Comparison of ENCODE assay signal across 11 cellular contexts in the genomic region with DNA sequence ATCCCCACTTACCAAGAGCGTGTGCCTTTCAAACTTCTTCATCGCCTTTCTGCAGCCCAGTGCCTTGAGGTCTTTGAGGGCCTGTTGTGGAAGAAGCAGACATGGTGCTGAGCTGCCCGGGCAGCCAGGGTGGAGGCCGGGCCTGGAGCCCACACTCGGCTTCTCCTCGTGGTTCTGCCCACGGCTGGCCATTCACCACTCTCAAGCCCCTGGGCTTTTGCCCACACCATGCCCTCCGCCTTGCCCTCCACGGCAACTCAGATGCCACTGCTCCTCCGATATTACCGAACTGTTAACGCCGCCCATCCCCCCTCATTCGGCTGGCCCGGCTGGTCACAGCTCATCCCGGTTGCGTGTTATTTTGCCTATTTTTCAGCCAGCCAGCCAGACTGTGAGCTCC. TPM values are rescaled to one million over a fixed set of nuclear protein-coding genes. Genes with fewer than 3 reads are reported as not detected.
A peak's percentile ranks its signal among the peaks of the same experiment; 100 is the strongest.
DNase-seq lines count a peak whose midpoint lies in the region; ATAC-seq lines count a peak whose summit lies in the region.
"Had no signal": no experiment of that assay in that cellular context is flagged by ENCODE, and none has a peak within 500 bp of the region (broad histone marks: within the 10 kb centered on the region; RNA-seq: fewer than 3 reads in every experiment).

No MANE protein-coding gene starts in this region.

- H3K4me1 Mint-ChIP-seq in activated CD4-positive, alpha-beta memory T cell treated with anti-CD3 and anti-CD28 coated beads for 36 hours (ENCODE audit: low read depth): peaks cover 62% of the 10 kb centered on the region
- H3K4me1 Mint-ChIP-seq in activated CD4-positive, alpha-beta memory T cell treated with anti-CD3 and anti-CD28 coated beads, Interleukin-2, amount 10 ng/mL, durations not matched to agents 7 days and 5 days: peaks cover 48% of the 10 kb centered on the region

- H2BK12ac ChIP-seq in neuronal stem cell (ENCODE audit: low read length): peak overlapping the region; percentile 78

- peak overlapping the region; percentile 42 for H2BK5ac ChIP-seq in neuronal stem cell (ENCODE audit: low read length)

- intact Hi-C loops in activated CD4-positive, alpha-beta memory T cell treated with anti-CD3 and anti-CD28 coated beads for 36 hours (cut with micrococcal nuclease): no loop called here

- peak overlapping the region; percentile 58 for H3K23ac ChIP-seq in neuronal stem cell (ENCODE audit: low read depth, low read length, poor library complexity)

- H3K79me1 ChIP-seq in neuronal stem cell (ENCODE audit: low read depth, low read length): no peaks in the 10 kb centered on the region

- H4K91ac ChIP-seq in neuronal stem cell (ENCODE audit: low read depth, low read length, poor library complexity): no peak overlapping the region

- peak overlapping the region; percentile 47 for H2BK120ac ChIP-seq in neuronal stem cell (ENCODE audit: low read depth, low read length)

- no peak overlapping the region for H3K9ac ChIP-seq in neuronal stem cell (ENCODE audit: low read depth, low read length, poor library complexity)

- no peaks in the 10 kb centered on the region for H3K27me3 Mint-ChIP-seq in activated CD4-positive, alpha-beta memory T cell treated with anti-CD3 and anti-CD28 coated beads for 36 hours
- H3K27me3 Mint-ChIP-seq in activated CD4-positive, alpha-beta memory T cell treated with anti-CD3 and anti-CD28 coated beads, Interleukin-2, amount 10 ng/mL, durations not matched to agents 7 days and 5 days: no peaks in the 10 kb centered on the region
- H3K27me3 Mint-ChIP-seq: naive thymus-derived CD8-positive, alpha-beta T cell had no signal

- H3K9me3 ChIP-seq in neuronal stem cell (replicated peaks in 1 of 2; ENCODE audit: control insufficient read depth in 2 of 2, insufficient read depth in 1 of 2, low read depth in 1 of 2, low read length in 2 of 2): peaks cover 0 to 9% of the 10 kb centered on the region in 2 donors
- H3K9me3 ChIP-seq: right lobe of liver, thoracic aorta had no signal

- peak overlapping the region; percentile 58 for H3K27ac Mint-ChIP-seq in activated CD4-positive, alpha-beta memory T cell treated with anti-CD3 and anti-CD28 coated beads for 36 hours
- no peak overlapping the region for H3K27ac Mint-ChIP-seq in activated CD4-positive, alpha-beta memory T cell treated with anti-CD3 and anti-CD28 coated beads, Interleukin-2, amount 10 ng/mL, durations not matched to agents 7 days and 5 days

- DNase-seq in activated CD4-positive, alpha-beta memory T cell treated with anti-CD3 and anti-CD28 coated beads for 36 hours: no peak
- no peak for DNase-seq in activated CD4-positive, alpha-beta memory T cell treated with anti-CD3 and anti-CD28 coated beads, Interleukin-2, amount 10 ng/mL, durations not matched to agents 7 days and 5 days
- DNase-seq in neuronal stem cell (ENCODE audit: low spot score): no peak
- DNase-seq: DMS53, GOT3, NCI-H446 treated with DMSO at 0.1 percent for 48 hours, RPMI8226 had no signal

- peak overlapping the region; percentile 94 for H2AK5ac ChIP-seq in neuronal stem cell (ENCODE audit: low read depth, low read length)

- H3K4me1 ChIP-seq in neuronal stem cell (ENCODE audit: control insufficient read depth in 2 of 2, insufficient read depth in 1 of 2, low read depth in 1 of 2, low read length in 2 of 2): peaks cover 0 to 3% of the 10 kb centered on the region in 2 donors

- POLR2A ChIA-PET in activated CD4-positive, alpha-beta memory T cell treated with anti-CD3 and anti-CD28 coated beads for 36 hours (lab: Charles Lee): interaction anchor here (0.5 to 7.2 kb wide), 4 partner anchors 10 to 58 kb away, joined by 3 to 77 read pairs (median 3); no protein-coding TSS in a partner anchor
- POLR2A ChIA-PET in activated CD4-positive, alpha-beta memory T cell treated with anti-CD3 and anti-CD28 coated beads, Interleukin-2, amount 10 ng/mL, durations not matched to agents 7 days and 5 days (lab: Charles Lee): interaction anchor here (0.9 to 1.7 kb wide), 3 partner anchors 14 to 38 kb away, joined by 3 to 7 read pairs (median 4); a partner anchor contains a TSS

- H3K4me2 ChIP-seq in neuronal stem cell (ENCODE audit: insufficient read depth, low read length, poor library complexity, severe bottlenecking): no peak overlapping the region

- no peak overlapping the region for H3K4ac ChIP-seq in neuronal stem cell (ENCODE audit: low read length)

- peaks cover 0 to 11% (median 11%) of the 10 kb centered on the region in 3 experiments for H3K27me3 ChIP-seq in neuronal stem cell (ENCODE audit: control insufficient read depth in 3 of 3, insufficient read depth in 3 of 3, low read depth in 1 of 3, low read length in 3 of 3)
- H3K27me3 ChIP-seq: right lobe of liver had no signal

- H2BK15ac ChIP-seq in neuronal stem cell (ENCODE audit: low read length): peak overlapping the region; percentile 47

- no peak overlapping the region for H3K14ac ChIP-seq in neuronal stem cell (ENCODE audit: low read length)

- H3K4me3 ChIP-seq in neuronal stem cell (ENCODE audit: low read length in 2 of 2): no peak overlapping the region
- H3K4me3 ChIP-seq: right lobe of liver, thoracic aorta had no signal

- no peak overlapping the region for H3K27ac ChIP-seq in neuronal stem cell (replicated peaks; ENCODE audit: low read length)
- H3K27ac ChIP-seq: right lobe of liver, thoracic aorta had no signal

- CTCF ChIA-PET in activated CD4-positive, alpha-beta memory T cell treated with anti-CD3 and anti-CD28 coated beads for 36 hours (lab: Charles Lee): interaction anchor here (1.1 to 2.5 kb wide), 2 partner anchors 10 to 28 kb away, joined by 3 to 7 read pairs; no protein-coding TSS in a partner anchor
- CTCF ChIA-PET in activated CD4-positive, alpha-beta memory T cell treated with anti-CD3 and anti-CD28 coated beads, Interleukin-2, amount 10 ng/mL, durations not matched to agents 7 days and 5 days (lab: Charles Lee): no interaction called here

- peak overlapping the region; percentile 17 for H4K8ac ChIP-seq in neuronal stem cell (ENCODE audit: low read depth, low read length)

- H3K36me3 Mint-ChIP-seq in activated CD4-positive, alpha-beta memory T cell treated with anti-CD3 and anti-CD28 coated beads for 36 hours: peaks cover 63% of the 10 kb centered on the region
- H3K36me3 Mint-ChIP-seq in activated CD4-positive, alpha-beta memory T cell treated with anti-CD3 and anti-CD28 coated beads, Interleukin-2, amount 10 ng/mL, durations not matched to agents 7 days and 5 days (ENCODE audit: low read depth): peaks cover 6% of the 10 kb centered on the region

- H3K9me3 Mint-ChIP-seq in activated CD4-positive, alpha-beta memory T cell treated with anti-CD3 and anti-CD28 coated beads for 36 hours: no peaks in the 10 kb centered on the region
- H3K9me3 Mint-ChIP-seq in activated CD4-positive, alpha-beta memory T cell treated with anti-CD3 and anti-CD28 coated beads, Interleukin-2, amount 10 ng/mL, durations not matched to agents 7 days and 5 days: no peaks in the 10 kb centered on the region
- H3K9me3 Mint-ChIP-seq: naive thymus-derived CD8-positive, alpha-beta T cell had no signal

- H3K18ac ChIP-seq in neuronal stem cell (ENCODE audit: low read length): peak overlapping the region; percentile 1

- peaks cover 2 to 3% of the 10 kb centered on the region in 2 donors for H3K36me3 ChIP-seq in neuronal stem cell (replicated peaks in 1 of 2; ENCODE audit: control insufficient read depth in 2 of 2, insufficient read depth in 2 of 2, low read length in 2 of 2)
- H3K36me3 ChIP-seq: right lobe of liver, thoracic aorta had no signal

- no peak overlapping the region for H2AFZ ChIP-seq in neuronal stem cell (ENCODE audit: low read length)

- no peak for ATAC-seq in HG03460 (IDR thresholded peaks at IDR 0.05; ENCODE audit: unreplicated experiment)

- WGBS in neuronal stem cell (ENCODE audit: extremely low coverage in 2 of 2, insufficient read length in 2 of 2, insufficient replicate concordance in 1 of 2), 2 donors: no CpG with 5 or more reads among the region's 17 CpGs

- H3K4me3 Mint-ChIP-seq in activated CD4-positive, alpha-beta memory T cell treated with anti-CD3 and anti-CD28 coated beads for 36 hours: no peak overlapping the region
- H3K4me3 Mint-ChIP-seq in activated CD4-positive, alpha-beta memory T cell treated with anti-CD3 and anti-CD28 coated beads, Interleukin-2, amount 10 ng/mL, durations not matched to agents 7 days and 5 days: no peak overlapping the region

RNA-seq across cellular contexts. Expression of a gene that starts 5.3 kb away (rescaled TPM):
- 100 to 1,000 TPM; 108 to 111 TPM for total RNA-seq in activated CD4-positive, alpha-beta memory T cell treated with anti-CD3 and anti-CD28 coated beads for 36 hours
- total RNA-seq in activated CD4-positive, alpha-beta memory T cell treated with anti-CD3 and anti-CD28 coated beads, Interleukin-2, amount 10 ng/mL, durations not matched to agents 7 days and 5 days: 10 to 100 TPM; 25.7 to 26.4 TPM
- polyA plus RNA-seq in neuronal stem cell (2013, experiment 1 of 2): 0.28 TPM
- 0.26 TPM for polyA plus RNA-seq in neuronal stem cell (2013, experiment 2 of 2)

RNA-seq across cellular contexts. Expression of a gene that starts 13.9 kb away (rescaled TPM):
- total RNA-seq in activated CD4-positive, alpha-beta memory T cell treated with anti-CD3 and anti-CD28 coated beads for 36 hours: 10 to 100 TPM; 32.5 to 34.7 TPM
- total RNA-seq in activated CD4-positive, alpha-beta memory T cell treated with anti-CD3 and anti-CD28 coated beads, Interleukin-2, amount 10 ng/mL, durations not matched to agents 7 days and 5 days: 10 to 100 TPM; 42.3 to 47.6 TPM
- 29.5 TPM for polyA plus RNA-seq in neuronal stem cell (2013, experiment 1 of 2)
- 29.9 TPM for polyA plus RNA-seq in neuronal stem cell (2013, experiment 2 of 2)

RNA-seq across cellular contexts. Expression of a gene that starts 14.2 kb away (rescaled TPM):
- total RNA-seq in activated CD4-positive, alpha-beta memory T cell treated with anti-CD3 and anti-CD28 coated beads for 36 hours: 10 to 100 TPM; 19.6 TPM
- 10 to 100 TPM; 20.2 to 23.0 TPM for total RNA-seq in activated CD4-positive, alpha-beta memory T cell treated with anti-CD3 and anti-CD28 coated beads, Interleukin-2, amount 10 ng/mL, durations not matched to agents 7 days and 5 days
- polyA plus RNA-seq in neuronal stem cell (2013, experiment 1 of 2): 45.3 TPM
- polyA plus RNA-seq in neuronal stem cell (2013, experiment 2 of 2): 42.9 TPM

RNA-seq across cellular contexts. Expression of a gene that starts 24.0 kb away (rescaled TPM):
- 10 to 100 TPM; 88.7 to 98.6 TPM for total RNA-seq in activated CD4-positive, alpha-beta memory T cell treated with anti-CD3 and anti-CD28 coated beads for 36 hours
- total RNA-seq in activated CD4-positive, alpha-beta memory T cell treated with anti-CD3 and anti-CD28 coated beads, Interleukin-2, amount 10 ng/mL, durations not matched to agents 7 days and 5 days: 100 to 1,000 TPM; 121 to 129 TPM
- polyA plus RNA-seq in neuronal stem cell (2013, experiment 1 of 2): 56.3 TPM
- 62.9 TPM for polyA plus RNA-seq in neuronal stem cell (2013, experiment 2 of 2)

RNA-seq across cellular contexts. Expression of a gene that starts 37.6 kb away (rescaled TPM):
- total RNA-seq in activated CD4-positive, alpha-beta memory T cell treated with anti-CD3 and anti-CD28 coated beads for 36 hours: 10 to 100 TPM; 24.5 to 25.8 TPM
- total RNA-seq in activated CD4-positive, alpha-beta memory T cell treated with anti-CD3 and anti-CD28 coated beads, Interleukin-2, amount 10 ng/mL, durations not matched to agents 7 days and 5 days: 10 to 100 TPM; 19.6 to 20.0 TPM
- 7.5 TPM for polyA plus RNA-seq in neuronal stem cell (2013, experiment 1 of 2)
- 7.7 TPM for polyA plus RNA-seq in neuronal stem cell (2013, experiment 2 of 2)
